1 cellular context compared by ENCODE assay signal in the genomic region with DNA sequence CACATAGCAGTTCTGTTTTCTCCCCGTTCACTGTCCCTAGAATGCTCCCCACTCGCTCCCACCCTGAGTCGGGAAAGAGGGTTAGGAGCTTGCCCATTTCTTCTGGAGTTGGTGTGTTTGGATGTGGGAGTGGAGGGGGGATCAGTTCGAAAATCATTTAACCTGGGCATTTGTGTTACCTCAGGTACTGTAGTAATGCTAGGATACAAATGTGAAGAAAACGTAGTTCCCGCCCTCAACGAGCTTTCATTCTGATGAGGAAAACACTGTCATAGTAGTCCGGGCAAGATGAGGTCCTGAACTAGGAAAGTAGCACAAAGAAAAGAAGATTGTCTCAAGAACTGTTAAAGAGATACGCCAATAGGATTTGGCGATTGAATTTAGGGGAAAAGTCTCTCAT.
TF ChIP-seq lines count a peak whose summit lies in the region.

No MANE protein-coding gene starts in this region.

TF ChIP-seq in H1, 55 proteins besides CTCF, POLR2A, EP300 and RAD21:
- TF ChIP-seq, protein P1, sequence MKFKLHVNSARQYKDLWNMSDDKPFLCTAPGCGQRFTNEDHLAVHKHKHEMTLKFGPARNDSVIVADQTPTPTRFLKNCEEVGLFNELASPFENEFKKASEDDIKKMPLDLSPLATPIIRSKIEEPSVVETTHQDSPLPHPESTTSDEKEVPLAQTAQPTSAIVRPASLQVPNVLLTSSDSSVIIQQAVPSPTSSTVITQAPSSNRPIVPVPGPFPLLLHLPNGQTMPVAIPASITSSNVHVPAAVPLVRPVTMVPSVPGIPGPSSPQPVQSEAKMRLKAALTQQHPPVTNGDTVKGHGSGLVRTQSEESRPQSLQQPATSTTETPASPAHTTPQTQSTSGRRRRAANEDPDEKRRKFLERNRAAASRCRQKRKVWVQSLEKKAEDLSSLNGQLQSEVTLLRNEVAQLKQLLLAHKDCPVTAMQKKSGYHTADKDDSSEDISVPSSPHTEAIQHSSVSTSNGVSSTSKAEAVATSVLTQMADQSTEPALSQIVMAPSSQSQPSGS (IDR thresholded peaks at IDR 0.05; ENCODE audit: low read length): no peak
- TF ChIP-seq SRF (IDR thresholded peaks at IDR 0.05; ENCODE audit: low read depth, low read length) (no peak), CHD2 (IDR thresholded peaks at IDR 0.05; ENCODE audit: low read length) (no peak), EZH2 (IDR thresholded peaks at IDR 0.05; ENCODE audit: low read depth, low read length, severe bottlenecking) (no peak), SUZ12 (IDR thresholded peaks at IDR 0.05; ENCODE audit: low read length) (no peak), RBBP5 (IDR thresholded peaks at IDR 0.05; ENCODE audit: borderline replicate concordance, low read depth, low read length) (no peak), RNF2 (IDR thresholded peaks at IDR 0.05; ENCODE audit: borderline replicate concordance, low read depth, low read length, missing control alignments, poor library complexity, severe bottlenecking) (no peak), SP1 (IDR thresholded peaks at IDR 0.05; ENCODE audit: low read depth, low read length) (no peak), CBX5 (IDR thresholded peaks at IDR 0.05; ENCODE audit: low read depth, low read length) (no peak), CEBPB (IDR thresholded peaks at IDR 0.05; ENCODE audit: low read depth, low read length) (no peak), SIRT6 (IDR thresholded peaks at IDR 0.05; ENCODE audit: low read length) (no peak), CHD1 (IDR thresholded peaks at IDR 0.05; ENCODE audit: low read depth, low read length) (no peak)
